Comparison of ENCODE assay signal across 15 cellular contexts in the genomic region with DNA sequence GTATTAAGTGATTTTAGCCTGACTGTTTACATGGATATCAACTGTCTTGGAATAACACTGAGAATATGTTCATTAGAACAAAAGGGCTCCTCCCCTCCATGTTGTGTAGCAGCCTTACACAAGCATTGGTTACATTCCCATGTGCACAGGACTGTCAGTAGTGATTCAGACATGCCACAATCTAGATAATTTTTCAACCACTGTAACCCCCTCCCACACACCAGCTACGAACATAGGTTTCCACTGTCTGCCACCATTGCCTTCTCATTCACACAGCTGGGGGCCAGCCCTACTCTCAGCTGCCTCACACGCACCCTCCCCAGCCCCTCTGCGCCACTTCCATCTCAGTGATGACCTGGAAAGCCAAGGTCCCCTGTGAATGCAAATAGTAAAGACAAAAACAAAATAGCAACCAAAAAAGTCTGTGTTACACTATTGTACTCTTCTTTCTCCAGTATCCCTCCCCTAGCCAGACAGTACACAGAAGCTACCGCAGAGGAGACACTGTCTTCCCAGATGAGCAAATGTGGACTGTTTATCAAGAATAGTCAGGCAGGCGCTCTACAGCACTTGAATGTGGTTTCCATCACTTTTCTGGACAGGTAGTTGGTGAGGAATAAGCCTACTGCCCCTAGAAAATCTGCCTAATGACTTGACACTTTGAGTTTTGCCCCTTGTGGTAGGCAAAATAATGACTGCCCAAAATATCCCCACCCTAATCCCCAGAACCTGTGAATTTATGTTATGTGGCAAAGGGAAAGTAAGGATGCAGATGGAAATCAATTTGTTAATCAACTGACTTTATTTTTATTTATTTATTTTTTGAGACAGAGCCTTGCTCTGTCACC. TPM values are rescaled to one million over a fixed set of nuclear protein-coding genes. Genes with fewer than 3 reads are reported as not detected.
A peak's percentile ranks its signal among the peaks of the same experiment; 100 is the strongest.
DNase-seq lines count a peak whose midpoint lies in the region; ATAC-seq and TF ChIP-seq lines count a peak whose summit lies in the region.
"Had no signal": no experiment of that assay in that cellular context is flagged by ENCODE, and none has a peak within 500 bp of the region (broad histone marks: within the 10 kb centered on the region; RNA-seq: fewer than 3 reads in every experiment).

No MANE protein-coding gene starts in this region.

- no peak for DNase-seq in BE2C
- peak; percentile 6 for DNase-seq in Daoy (ENCODE audit: low read depth)
- DNase-seq in left kidney (ENCODE audit: low read depth, low spot score), result peak; percentile 48
- DNase-seq in HK-2 (ENCODE audit: unreplicated experiment), result no peak
- DNase-seq in dorsolateral prefrontal cortex, result no peak
- DNase-seq in GM19240 (ENCODE audit: insufficient read length, low spot score), result no peak
- DNase-seq: adrenal gland, naive B cell had no signal

- peak overlapping the region; percentile 2 for H3K27ac Mint-ChIP-seq in activated T-helper 17 cell treated with anti-CD3 and anti-CD28 coated beads, Interleukin-2, amount 50 U/mL, for 72 hours
- H3K27ac Mint-ChIP-seq: naive B cell had no signal

- H3K9me3 ChIP-seq in BE2C, result no peaks in the 10 kb centered on the region
- H3K9me3 ChIP-seq: adrenal gland, tibial nerve had no signal

- peak overlapping the region in 16 of 59 donors; percentile 9 to 62 (median 44) for H3K27ac ChIP-seq in dorsolateral prefrontal cortex
- H3K27ac ChIP-seq: adrenal gland, tibial nerve had no signal

- no peaks in the 10 kb centered on the region for H3K27me3 ChIP-seq in BE2C
- no peaks in the 10 kb centered on the region for H3K27me3 ChIP-seq in dorsolateral prefrontal cortex
- H3K27me3 ChIP-seq: adrenal gland, tibial nerve had no signal

- no peaks in the 10 kb centered on the region for H3K9me3 Mint-ChIP-seq in activated T-helper 17 cell treated with anti-CD3 and anti-CD28 coated beads, Interleukin-2, amount 50 U/mL, for 72 hours

- 0 out of 2 replicates have a peak, but pooled peaks have one; percentile 7 for TF ChIP-seq CTCF in BE2C (IDR thresholded peaks at IDR 0.05; ENCODE audit: low read depth, low read length)
- peak in 20 of 56 donors; percentile 8 to 41 (median 22) for TF ChIP-seq CTCF in dorsolateral prefrontal cortex (IDR thresholded peaks at IDR 0.05 in 54 of 56, conservative IDR thresholded peaks at IDR 0.05 in 2 of 56; ENCODE audit: low read depth in 1 of 56, partially characterized antibody in 56 of 56)

- H3K36me3 ChIP-seq in BE2C, result no peaks in the 10 kb centered on the region
- H3K36me3 ChIP-seq: adrenal gland, tibial nerve had no signal

- intact Hi-C loops in dorsolateral prefrontal cortex (cut with DNase I), result no loop called here

- no peaks in the 10 kb centered on the region for H3K4me1 Mint-ChIP-seq in activated T-helper 17 cell treated with anti-CD3 and anti-CD28 coated beads, Interleukin-2, amount 50 U/mL, for 72 hours
- H3K4me1 Mint-ChIP-seq: naive B cell had no signal

- no peaks in the 10 kb centered on the region for H3K4me1 ChIP-seq in BE2C
- H3K4me1 ChIP-seq: adrenal gland, tibial nerve had no signal

- peaks cover 22% of the 10 kb centered on the region for H3K27me3 Mint-ChIP-seq in activated T-helper 17 cell treated with anti-CD3 and anti-CD28 coated beads, Interleukin-2, amount 50 U/mL, for 72 hours

- H3K4me3 Mint-ChIP-seq in activated T-helper 17 cell treated with anti-CD3 and anti-CD28 coated beads, Interleukin-2, amount 50 U/mL, for 72 hours, result no peak overlapping the region

- H3K36me3 Mint-ChIP-seq in activated T-helper 17 cell treated with anti-CD3 and anti-CD28 coated beads, Interleukin-2, amount 50 U/mL, for 72 hours (ENCODE audit: low read depth), result no peaks in the 10 kb centered on the region
- H3K36me3 Mint-ChIP-seq: naive B cell had no signal

- H3K4me3 ChIP-seq in BE2C (ENCODE audit: low read depth, low read length), result no peak overlapping the region
- H3K4me3 ChIP-seq in dorsolateral prefrontal cortex, result no peak overlapping the region
- H3K4me3 ChIP-seq: adrenal gland, tibial nerve had no signal

- ATAC-seq in activated T-helper 17 cell treated with anti-CD3 and anti-CD28 coated beads, Interleukin-2, amount 50 U/mL, for 72 hours (replicated peaks), result peak; percentile 82
- no peak for ATAC-seq in GM18498 (IDR thresholded peaks at IDR 0.05; ENCODE audit: unreplicated experiment)
- ATAC-seq: Panc1, sciatic nerve had no signal

RNA-seq across cellular contexts. Expression of gene TYMS, which starts 27.9 kb away (rescaled TPM):
- 14.8 TPM for polyA plus RNA-seq in BE2C (2012; ENCODE audit: insufficient read depth, insufficient read length, low read depth)
- total RNA-seq in Daoy (2014; rRNA removed; shearing (Covaris generic)), result 14.1 and 20.9 TPM in 2 replicates
- 100 to 1,000 TPM; 268 to 414 TPM for total RNA-seq in activated T-helper 17 cell treated with anti-CD3 and anti-CD28 coated beads, Interleukin-2, amount 50 U/mL, for 72 hours
- 10 to 100 TPM in 48 of 120 experiments, 1 to 10 TPM in 72; 1.1 to 47.4 (median 8.1) TPM for total RNA-seq in dorsolateral prefrontal cortex

RNA-seq across cellular contexts. Expression of gene CLUL1, which starts 32.7 kb away (rescaled TPM):
- not detected for polyA plus RNA-seq in BE2C (2012; ENCODE audit: insufficient read depth, insufficient read length, low read depth)
- total RNA-seq in Daoy (2014; rRNA removed; shearing (Covaris generic)), result not detected in 2 replicates
- not detected for total RNA-seq in activated T-helper 17 cell treated with anti-CD3 and anti-CD28 coated beads, Interleukin-2, amount 50 U/mL, for 72 hours
- 10 to 100 TPM in 43 of 120 experiments, 1 to 10 TPM in 72, under 1 TPM in 4, not detected in 1; 0.66 to 19.2 (median 7.4) TPM for total RNA-seq in dorsolateral prefrontal cortex
- total RNA-seq: dermis microvascular lymphatic vessel endothelial cell; sciatic nerve; T-helper 2 cell treated with Interferon-gamma antibody and Interleukin-4, amounts not matched to agents 100 ng/mL and 5 ng/mL, for 36 hours had no signal

RNA-seq across cellular contexts. Expression of gene CETN1, which starts 49.3 kb away (rescaled TPM):
- polyA plus RNA-seq in BE2C (2012; ENCODE audit: insufficient read depth, insufficient read length, low read depth), result not detected
- not detected in 2 replicates for total RNA-seq in Daoy (2014; rRNA removed; shearing (Covaris generic))
- total RNA-seq in activated T-helper 17 cell treated with anti-CD3 and anti-CD28 coated beads, Interleukin-2, amount 50 U/mL, for 72 hours, result not detected
- not detected for total RNA-seq in dorsolateral prefrontal cortex
- total RNA-seq: adrenal gland; dermis microvascular lymphatic vessel endothelial cell; sciatic nerve; T-helper 2 cell treated with Interferon-gamma antibody and Interleukin-4, amounts not matched to agents 100 ng/mL and 5 ng/mL, for 36 hours; tibial nerve had no signal
- polyA plus RNA-seq: adrenal gland had no signal

Comparison
In these comparisons a context has a peak if more than half of its experiments do, and no peak if none do; other contexts are left out.
1. DNase-seq: peak in Daoy (single experiment) and left kidney (single experiment); none in BE2C (single experiment), HK-2 (single experiment), dorsolateral prefrontal cortex (0 of 10) and GM19240 (single experiment).
2. RNA of gene TYMS, which starts 27.9 kb away (total RNA-seq): 268 to 414 TPM in activated T-helper 17 cell treated with anti-CD3 and anti-CD28 coated beads, Interleukin-2, amount 50 U/mL, for 72 hours; 14.1 to 20.9 TPM in Daoy and 1.1 to 47.4 TPM in dorsolateral prefrontal cortex; every median in the first group is over 4 times any median in the second.